In genomic region chr12:67714648-67715047, GRCh38 we compare ENCODE assay signal across 18 cellular contexts.
DNase-seq lines count a peak whose midpoint lies in the region; ATAC-seq and TF ChIP-seq lines count a peak whose summit lies in the region.
"Had no signal": no experiment of that assay in that cellular context is flagged by ENCODE, and none has a peak within 500 bp of the region (broad histone marks: within the 10 kb centered on the region; RNA-seq: fewer than 3 reads in every experiment).

No MANE protein-coding gene starts in this region.

- DNase-seq in NCI-H2107 treated with DMSO at 0.1 percent for 48 hours (lab: John Stamatoyannopoulos, UW; ENCODE audit: unreplicated experiment) = peak; percentile 15
- DNase-seq in NCI-H2107 (lab: John Stamatoyannopoulos, UW) = no peak
- peak; percentile 80 for DNase-seq in NCI-H2029 (lab: John Stamatoyannopoulos, UW)
- DNase-seq in T-helper 17 cell = no peak
- no peak for DNase-seq in stimulated activated effector memory CD8-positive, alpha-beta T cell treated with anti-CD3 and anti-CD28 coated beads, Interleukin-12 subunit alpha, Interleukin-12 subunit beta, amount 100 ng/mL, for 72 hours (ENCODE audit: low spot score in 2 of 2)
- DNase-seq in esophagus squamous epithelium (lab: John Stamatoyannopoulos, UW) = no peak
- DNase-seq: activated naive CD4-positive, alpha-beta T cell; CD4-positive, CD25-positive, alpha-beta regulatory T cell; dermis blood vessel endothelial cell; erythroblast; GF-D8; heart left ventricle; kidney; NCI-H2171 treated with DMSO at 0.1 percent for 48 hours; stimulated activated naive CD8-positive, alpha-beta T cell treated with anti-CD3 and anti-CD28 coated beads, Interleukin-15, amount 100 ng/mL, for 72 hours had no signal

- no peak overlapping the region for H3K4me3 ChIP-seq in esophagus squamous epithelium
- H3K4me3 ChIP-seq: heart left ventricle had no signal

- no peak overlapping the region for H3K27ac ChIP-seq in esophagus squamous epithelium
- H3K27ac ChIP-seq: heart left ventricle, HL-60 had no signal

- no peaks in the 10 kb centered on the region for H3K27me3 ChIP-seq in esophagus squamous epithelium
- H3K27me3 ChIP-seq: heart left ventricle had no signal

- peaks cover 0 to 12% (median 0%) of the 10 kb centered on the region in 3 donors for H3K4me1 ChIP-seq in esophagus squamous epithelium

- H3K36me3 Mint-ChIP-seq in T-helper 17 cell (ENCODE audit: low read depth) = no peaks in the 10 kb centered on the region
- no peaks in the 10 kb centered on the region for H3K36me3 Mint-ChIP-seq in stimulated activated effector memory CD8-positive, alpha-beta T cell treated with anti-CD3 and anti-CD28 coated beads, Interleukin-12 subunit alpha, Interleukin-12 subunit beta, amount 100 ng/mL, for 72 hours

- no peaks in the 10 kb centered on the region for H3K36me3 ChIP-seq in esophagus squamous epithelium
- H3K36me3 ChIP-seq: heart left ventricle had no signal

- H3K9me3 ChIP-seq in T-helper 17 cell (ENCODE audit: control insufficient read depth, low read length, poor library complexity, severe bottlenecking) (no peaks in the 10 kb centered on the region), esophagus squamous epithelium (no peaks in the 10 kb centered on the region)
- H3K9me3 ChIP-seq: heart left ventricle had no signal

- no peak for TF ChIP-seq CTCF in esophagus squamous epithelium (IDR thresholded peaks at IDR 0.05)

- intact Hi-C loops in esophagus squamous epithelium (cut with DNase I) = no loop called here

- ATAC-seq in T-helper 17 cell = no peak
- no peak for ATAC-seq in stimulated activated effector memory CD8-positive, alpha-beta T cell treated with anti-CD3 and anti-CD28 coated beads, Interleukin-12 subunit alpha, Interleukin-12 subunit beta, amount 100 ng/mL, for 72 hours
- ATAC-seq in HG03039 (IDR thresholded peaks at IDR 0.05; ENCODE audit: unreplicated experiment) = no peak
- ATAC-seq in HG03460 (IDR thresholded peaks at IDR 0.05; ENCODE audit: unreplicated experiment) = no peak
- ATAC-seq: heart left ventricle; stimulated activated naive CD8-positive, alpha-beta T cell treated with anti-CD3 and anti-CD28 coated beads, Interleukin-15, amount 100 ng/mL, for 72 hours had no signal

- H3K27me3 Mint-ChIP-seq in T-helper 17 cell = no peaks in the 10 kb centered on the region
- H3K27me3 Mint-ChIP-seq: stimulated activated naive CD8-positive, alpha-beta T cell treated with anti-CD3 and anti-CD28 coated beads, Interleukin-15, amount 100 ng/mL, for 72 hours had no signal

- H3K4me3 Mint-ChIP-seq in T-helper 17 cell = no peak overlapping the region
- H3K4me3 Mint-ChIP-seq in stimulated activated effector memory CD8-positive, alpha-beta T cell treated with anti-CD3 and anti-CD28 coated beads, Interleukin-12 subunit alpha, Interleukin-12 subunit beta, amount 100 ng/mL, for 72 hours = no peak overlapping the region
- H3K4me3 Mint-ChIP-seq: CD4-positive, CD25-positive, alpha-beta regulatory T cell; stimulated activated naive CD8-positive, alpha-beta T cell treated with anti-CD3 and anti-CD28 coated beads, Interleukin-15, amount 100 ng/mL, for 72 hours had no signal

- peaks cover 6% of the 10 kb centered on the region for H3K4me1 Mint-ChIP-seq in T-helper 17 cell
- peaks cover 12% of the 10 kb centered on the region for H3K4me1 Mint-ChIP-seq in stimulated activated effector memory CD8-positive, alpha-beta T cell treated with anti-CD3 and anti-CD28 coated beads, Interleukin-12 subunit alpha, Interleukin-12 subunit beta, amount 100 ng/mL, for 72 hours
- H3K4me1 Mint-ChIP-seq: stimulated activated naive CD8-positive, alpha-beta T cell treated with anti-CD3 and anti-CD28 coated beads, Interleukin-15, amount 100 ng/mL, for 72 hours had no signal

- peak overlapping the region; percentile 8 for H3K27ac Mint-ChIP-seq in T-helper 17 cell
- peak overlapping the region; percentile 53 for H3K27ac Mint-ChIP-seq in stimulated activated effector memory CD8-positive, alpha-beta T cell treated with anti-CD3 and anti-CD28 coated beads, Interleukin-12 subunit alpha, Interleukin-12 subunit beta, amount 100 ng/mL, for 72 hours
- H3K27ac Mint-ChIP-seq: CD4-positive, CD25-positive, alpha-beta regulatory T cell; stimulated activated naive CD8-positive, alpha-beta T cell treated with anti-CD3 and anti-CD28 coated beads, Interleukin-15, amount 100 ng/mL, for 72 hours had no signal

- no peaks in the 10 kb centered on the region for H3K9me3 Mint-ChIP-seq in stimulated activated effector memory CD8-positive, alpha-beta T cell treated with anti-CD3 and anti-CD28 coated beads, Interleukin-12 subunit alpha, Interleukin-12 subunit beta, amount 100 ng/mL, for 72 hours
- H3K9me3 Mint-ChIP-seq: stimulated activated naive CD8-positive, alpha-beta T cell treated with anti-CD3 and anti-CD28 coated beads, Interleukin-15, amount 100 ng/mL, for 72 hours had no signal

- no peak for TF ChIP-seq POLR2A in esophagus squamous epithelium (IDR thresholded peaks at IDR 0.05)

- WGBS in esophagus squamous epithelium, 2 donors = 15% methylated on average over 1 of the region's 1 CpG

Comparison
In these comparisons a context has a peak if more than half of its experiments do, and no peak if none do; other contexts are left out.
1. DNase-seq: peak in NCI-H2107 treated with DMSO at 0.1 percent for 48 hours (single experiment) and NCI-H2029 (single experiment); none in NCI-H2107 (single experiment), T-helper 17 cell (0 of 3), stimulated activated effector memory CD8-positive, alpha-beta T cell treated with anti-CD3 and anti-CD28 coated beads, Interleukin-12 subunit alpha, Interleukin-12 subunit beta, amount 100 ng/mL, for 72 hours (0 of 2) and esophagus squamous epithelium (single experiment).